Comparison of ENCODE assay signal across 2 cellular contexts in the genomic region with DNA sequence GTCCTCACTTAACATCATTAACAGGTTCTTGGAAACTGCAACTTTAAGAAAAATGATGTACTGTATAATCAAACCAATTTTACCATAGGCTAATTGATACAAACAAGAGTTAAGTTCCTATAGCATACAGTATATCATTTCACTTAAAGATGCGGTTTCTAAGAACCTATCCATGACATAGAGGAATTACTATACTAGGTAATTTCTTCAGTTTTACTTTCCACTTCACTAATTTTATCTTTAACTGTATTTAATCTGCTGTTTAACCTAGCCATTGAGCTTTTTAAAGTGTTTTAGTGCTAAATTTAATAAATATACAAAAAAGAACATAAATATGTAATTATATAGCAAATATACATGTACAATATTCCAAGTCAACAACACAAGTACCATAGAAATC.
TF ChIP-seq lines count a peak whose summit lies in the region.

No MANE protein-coding gene starts in this region.

TF ChIP-seq in HEK293, 187 proteins besides CTCF, POLR2A, EP300 and RAD21:
- TF ChIP-seq ZNF19 (tag by site-specific recombination; IDR thresholded peaks at IDR 0.05; ENCODE audit: low read depth) (no peak), SETDB1 (IDR thresholded peaks at IDR 0.05; ENCODE audit: insufficient read length, low read length) (peak; percentile 67)

TF ChIP-seq in H1, 55 proteins besides CTCF, POLR2A, EP300 and RAD21:
- TF ChIP-seq POU5F1 (IDR thresholded peaks at IDR 0.05; ENCODE audit: low read depth, low read length) (no peak), TEAD4 (IDR thresholded peaks at IDR 0.05; ENCODE audit: low read depth, low read length) (no peak), JUND (IDR thresholded peaks at IDR 0.05; ENCODE audit: low read length) (no peak), KDM1A (IDR thresholded peaks at IDR 0.05; ENCODE audit: borderline replicate concordance, low read length) (peak; percentile 47; the same call in 1 of the 2 replicates)
